In the genomic region with DNA sequence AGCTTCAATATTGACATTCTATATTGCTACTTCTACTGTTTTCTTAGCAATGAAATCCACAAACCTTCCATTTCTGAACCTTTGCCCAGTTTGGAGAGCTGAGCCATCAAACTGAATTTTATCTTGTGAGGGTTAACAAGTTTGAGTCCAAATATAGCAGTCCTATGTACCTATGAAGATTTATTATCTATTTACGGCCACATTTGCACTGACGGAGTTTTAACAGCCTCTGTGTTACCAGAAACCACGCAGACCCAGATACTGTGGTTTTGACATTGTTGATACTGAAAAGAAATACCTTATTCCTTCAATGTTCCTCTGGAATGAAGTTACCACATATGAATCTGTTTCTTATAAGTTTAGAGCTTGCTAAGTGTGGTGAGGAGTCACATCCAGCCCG, we compare ENCODE assay signal across 20 cellular contexts.
"Had no signal": no experiment of that assay in that cellular context is flagged by ENCODE, and none has a peak within 500 bp of the region (broad histone marks: within the 10 kb centered on the region; RNA-seq: fewer than 3 reads in every experiment).

No MANE protein-coding gene starts in this region.

- H3K27ac Mint-ChIP-seq: activated CD8-positive, alpha-beta T cell treated with anti-CD3 and anti-CD28 coated beads for 36 hours; activated naive CD4-positive, alpha-beta T cell treated with anti-CD3 and anti-CD28 coated beads, Interleukin-2, amount 10 ng/mL, durations not matched to agents 7 days and 5 days; activated naive CD8-positive, alpha-beta T cell treated with anti-CD3 and anti-CD28 coated beads for 36 hours; activated T-cell treated with anti-CD3 and anti-CD28 coated beads, Interleukin-2, amount 50 U/mL, for 72 hours; activated T-helper 2 cell treated with anti-CD3 and anti-CD28 coated beads, Interferon-gamma antibody, Interleukin-2, Interleukin-4, amounts not matched to agents 10 μg/mL and 5 μg/mL and 100 μg/mL, durations not matched to agents 14 hours and 24 hours and 36 hours; T-helper 1 cell treated with Interleukin-12 subunit alpha and Interleukin-12 subunit beta and Interleukin-4 antibody, amounts not matched to agents 30 μg/mL and 1 μg/mL, for 36 hours had no signal

- H3K27me3 ChIP-seq: brain microvascular endothelial cell, SJSA1 had no signal

- H3K9me3 Mint-ChIP-seq: activated CD8-positive, alpha-beta T cell treated with anti-CD3 and anti-CD28 coated beads for 36 hours; activated naive CD8-positive, alpha-beta T cell treated with anti-CD3 and anti-CD28 coated beads for 36 hours; activated T-helper 2 cell treated with anti-CD3 and anti-CD28 coated beads, Interferon-gamma antibody, Interleukin-2, Interleukin-4, amounts not matched to agents 10 μg/mL and 5 μg/mL and 100 μg/mL, durations not matched to agents 14 hours and 24 hours and 36 hours; T-helper 1 cell treated with Interleukin-12 subunit alpha and Interleukin-12 subunit beta and Interleukin-4 antibody, amounts not matched to agents 30 μg/mL and 1 μg/mL, for 36 hours had no signal

- H3K27me3 Mint-ChIP-seq: activated naive CD4-positive, alpha-beta T cell treated with anti-CD3 and anti-CD28 coated beads, Interleukin-2, amount 10 ng/mL, durations not matched to agents 7 days and 5 days; activated naive CD8-positive, alpha-beta T cell treated with anti-CD3 and anti-CD28 coated beads for 36 hours had no signal

- H3K4me3 Mint-ChIP-seq: activated CD8-positive, alpha-beta T cell treated with anti-CD3 and anti-CD28 coated beads for 36 hours; activated naive CD4-positive, alpha-beta T cell treated with anti-CD3 and anti-CD28 coated beads, Interleukin-2, amount 10 ng/mL, durations not matched to agents 7 days and 5 days; activated naive CD8-positive, alpha-beta T cell treated with anti-CD3 and anti-CD28 coated beads for 36 hours; activated T-cell treated with anti-CD3 and anti-CD28 coated beads, Interleukin-2, amount 50 U/mL, for 72 hours; T-helper 1 cell treated with Interleukin-12 subunit alpha and Interleukin-12 subunit beta and Interleukin-4 antibody, amounts not matched to agents 30 μg/mL and 1 μg/mL, for 36 hours had no signal

- H3K4me1 Mint-ChIP-seq: activated naive CD4-positive, alpha-beta T cell treated with anti-CD3 and anti-CD28 coated beads, Interleukin-2, amount 10 ng/mL, durations not matched to agents 7 days and 5 days; activated naive CD8-positive, alpha-beta T cell treated with anti-CD3 and anti-CD28 coated beads for 36 hours had no signal

- ATAC-seq: activated CD4-positive, CD25-positive, alpha-beta regulatory T cell treated with anti-CD3 and anti-CD28 coated beads, Interleukin-2, amount 50 U/mL, for 24 hours; activated CD8-positive, alpha-beta T cell treated with anti-CD3 and anti-CD28 coated beads for 36 hours; activated T-cell treated with anti-CD3 and anti-CD28 coated beads, Interleukin-2, amount 50 U/mL, for 72 hours; PC-3; SK-N-SH treated with all-trans-retinoic acid at 6 μM for 48 hours had no signal

- H3K4me3 ChIP-seq: SJSA1 had no signal

- H3K27ac ChIP-seq: brain microvascular endothelial cell, SJSA1 had no signal

- H3K36me3 Mint-ChIP-seq: activated naive CD4-positive, alpha-beta T cell treated with anti-CD3 and anti-CD28 coated beads, Interleukin-2, amount 10 ng/mL, durations not matched to agents 7 days and 5 days; activated naive CD8-positive, alpha-beta T cell treated with anti-CD3 and anti-CD28 coated beads for 36 hours had no signal

- DNase-seq: activated CD4-positive, alpha-beta T cell treated with anti-CD3 and anti-CD28 coated beads for 4 hours; activated CD8-positive, alpha-beta memory T cell treated with anti-CD3 and anti-CD28 coated beads, Interleukin-2, amount 50 U/mL, for 4 hours; activated CD8-positive, alpha-beta T cell treated with anti-CD3 and anti-CD28 coated beads for 36 hours; activated gamma-delta T cell treated with Interleukin-2 at 50 U/mL for 16 hours; activated naive CD4-positive, alpha-beta T cell treated with anti-CD3 and anti-CD28 coated beads, Interleukin-2, amount 10 ng/mL, durations not matched to agents 7 days and 5 days; activated naive CD8-positive, alpha-beta T cell treated with anti-CD3 and anti-CD28 coated beads for 36 hours; activated T-cell treated with anti-CD3 and anti-CD28 coated beads, Interleukin-2, amount 50 U/mL, for 72 hours; brain microvascular endothelial cell; NCI-H1105 treated with DMSO at 0.1 percent for 48 hours; NCI-H1436 treated with DMSO at 0.1 percent for 48 hours; NCI-H187; NCI-H2081; NCI-H524; SHP77 had no signal
